In genomic region chr9:121675969-121676822, GRCh38 we compare ENCODE assay signal across 1 cellular context.
A peak's percentile ranks its signal among the peaks of the same experiment; 100 is the strongest.
TF ChIP-seq lines count a peak whose summit lies in the region.

No MANE protein-coding gene starts in this region.

TF ChIP-seq in SK-N-SH, 30 proteins besides CTCF, POLR2A, EP300 and RAD21:
- TF ChIP-seq REST (IDR thresholded peaks at IDR 0.05; ENCODE audit: low read depth, low read length) (no peak), YY1 (IDR thresholded peaks at IDR 0.05; ENCODE audit: low read depth) (no peak), GATA2 (CRISPR knock-in tag; IDR thresholded peaks at IDR 0.05) (no peak), CHD2 (IDR thresholded peaks at IDR 0.05; ENCODE audit: low read length, partially characterized antibody) (peak; percentile 40), PBX3 (IDR thresholded peaks at IDR 0.05) (no peak), TCF12 (IDR thresholded peaks at IDR 0.05) (no peak), MXI1 (IDR thresholded peaks at IDR 0.05; ENCODE audit: low read depth, low read length) (peak; percentile 86), MAX (IDR thresholded peaks at IDR 0.05; ENCODE audit: low read depth) (no peak), TEAD4 (IDR thresholded peaks at IDR 0.05; ENCODE audit: borderline replicate concordance, insufficient read depth) (no peak)
